Comparison of ENCODE assay signal across 1 cellular context in the genomic region with DNA sequence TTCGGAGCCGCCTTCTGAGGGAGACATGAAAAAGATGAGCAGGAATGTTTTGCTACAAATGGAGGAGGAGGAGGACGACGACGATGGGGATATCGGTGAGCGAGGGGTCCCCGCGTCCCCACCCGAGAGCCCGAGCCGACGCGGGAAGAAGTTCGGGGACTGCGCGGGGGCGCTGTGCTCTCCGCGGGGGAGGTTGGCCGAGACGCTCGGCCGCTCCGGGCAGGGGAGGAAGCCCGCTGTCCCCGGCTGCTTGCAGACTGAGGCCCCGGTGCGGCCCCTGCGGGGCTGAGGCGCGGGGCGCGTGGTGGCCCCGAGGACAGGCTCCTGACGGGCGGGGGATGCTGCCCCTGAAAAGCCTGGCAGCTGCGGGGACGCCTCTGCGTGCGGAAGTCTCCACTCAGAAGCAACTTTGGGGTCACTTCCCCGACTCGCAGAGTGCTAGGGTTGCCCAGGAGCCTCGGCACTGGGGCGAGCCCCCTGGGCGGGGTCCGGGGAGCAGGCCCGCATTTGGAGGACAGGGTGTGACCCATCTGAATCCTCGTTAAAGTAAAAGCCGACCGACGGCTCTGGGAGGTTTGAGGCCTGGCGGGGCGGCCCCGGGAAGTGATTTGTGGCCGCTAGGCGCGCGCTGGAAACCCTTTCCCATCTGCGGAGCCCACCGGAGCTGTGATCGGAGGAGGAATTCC.
TF ChIP-seq lines count a peak whose summit lies in the region.

No MANE protein-coding gene starts in this region.

TF ChIP-seq in HepG2, 621 proteins besides CTCF, POLR2A, EP300 and RAD21 (continued from another document):
- TF ChIP-seq FOXA1 (IDR thresholded peaks at IDR 0.05) (no peak), FOXA1 (CRISPR knock-in tag; IDR thresholded peaks at IDR 0.05) (no peak), SIN3B (IDR thresholded peaks at IDR 0.05; ENCODE audit: low read length) (no peak), DNMT3B (CRISPR knock-in tag; conservative IDR thresholded peaks at IDR 0.05) (no peak), SRY (CRISPR knock-in tag; IDR thresholded peaks at IDR 0.05) (0 out of 2 replicates have a peak, but pooled peaks have one; percentile 51), ZFP37 (CRISPR knock-in tag; IDR thresholded peaks at IDR 0.05; ENCODE audit: borderline replicate concordance) (no peak), RBFOX2 (IDR thresholded peaks at IDR 0.05; ENCODE audit: low read depth, low read length) (peak; percentile 69), NR1H2 (CRISPR knock-in tag; IDR thresholded peaks at IDR 0.05; ENCODE audit: borderline replicate concordance, low read depth) (peak; percentile 55; the same call in 1 of the 2 replicates), ZNF264 (CRISPR knock-in tag; IDR thresholded peaks at IDR 0.05) (peak; percentile 94), ELF3 (CRISPR knock-in tag; IDR thresholded peaks at IDR 0.05) (peak; percentile 23; the same call in 1 of the 2 replicates), ZNF282 (IDR thresholded peaks at IDR 0.05; ENCODE audit: partially characterized antibody) (no peak), ZNF530 (CRISPR knock-in tag; IDR thresholded peaks at IDR 0.05; ENCODE audit: low read depth) (no peak), ZNF431 (CRISPR knock-in tag; IDR thresholded peaks at IDR 0.05; ENCODE audit: borderline replicate concordance, low read depth) (no peak), KDM5A (IDR thresholded peaks at IDR 0.05; ENCODE audit: borderline replicate concordance, low read length) (peak; percentile 62; the same call in 1 of the 2 replicates), ZNF274 (CRISPR knock-in tag; IDR thresholded peaks at IDR 0.05) (peak; percentile 13; the same call in 1 of the 2 replicates), GABPB1 (CRISPR knock-in tag; IDR thresholded peaks at IDR 0.05) (peak; percentile 65; the same call in 1 of the 2 replicates), ZNF737 (CRISPR knock-in tag; IDR thresholded peaks at IDR 0.05; ENCODE audit: borderline replicate concordance) (peak; percentile 51; the same call in 1 of the 2 replicates), ZNF30 (CRISPR knock-in tag; IDR thresholded peaks at IDR 0.05) (no peak)
- TF ChIP-seq, protein P1, sequence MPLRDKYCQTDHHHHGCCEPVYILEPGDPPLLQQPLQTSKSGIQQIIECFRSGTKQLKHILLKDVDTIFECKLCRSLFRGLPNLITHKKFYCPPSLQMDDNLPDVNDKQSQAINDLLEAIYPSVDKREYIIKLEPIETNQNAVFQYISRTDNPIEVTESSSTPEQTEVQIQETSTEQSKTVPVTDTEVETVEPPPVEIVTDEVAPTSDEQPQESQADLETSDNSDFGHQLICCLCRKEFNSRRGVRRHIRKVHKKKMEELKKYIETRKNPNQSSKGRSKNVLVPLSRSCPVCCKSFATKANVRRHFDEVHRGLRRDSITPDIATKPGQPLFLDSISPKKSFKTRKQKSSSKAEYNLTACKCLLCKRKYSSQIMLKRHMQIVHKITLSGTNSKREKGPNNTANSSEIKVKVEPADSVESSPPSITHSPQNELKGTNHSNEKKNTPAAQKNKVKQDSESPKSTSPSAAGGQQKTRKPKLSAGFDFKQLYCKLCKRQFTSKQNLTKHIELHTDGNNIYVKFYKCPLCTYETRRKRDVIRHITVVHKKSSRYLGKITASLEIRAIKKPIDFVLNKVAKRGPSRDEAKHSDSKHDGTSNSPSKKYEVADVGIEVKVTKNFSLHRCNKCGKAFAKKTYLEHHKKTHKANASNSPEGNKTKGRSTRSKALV (CRISPR knock-in tag; IDR thresholded peaks at IDR 0.05), result peak; percentile 86
- TF ChIP-seq, protein P2, sequence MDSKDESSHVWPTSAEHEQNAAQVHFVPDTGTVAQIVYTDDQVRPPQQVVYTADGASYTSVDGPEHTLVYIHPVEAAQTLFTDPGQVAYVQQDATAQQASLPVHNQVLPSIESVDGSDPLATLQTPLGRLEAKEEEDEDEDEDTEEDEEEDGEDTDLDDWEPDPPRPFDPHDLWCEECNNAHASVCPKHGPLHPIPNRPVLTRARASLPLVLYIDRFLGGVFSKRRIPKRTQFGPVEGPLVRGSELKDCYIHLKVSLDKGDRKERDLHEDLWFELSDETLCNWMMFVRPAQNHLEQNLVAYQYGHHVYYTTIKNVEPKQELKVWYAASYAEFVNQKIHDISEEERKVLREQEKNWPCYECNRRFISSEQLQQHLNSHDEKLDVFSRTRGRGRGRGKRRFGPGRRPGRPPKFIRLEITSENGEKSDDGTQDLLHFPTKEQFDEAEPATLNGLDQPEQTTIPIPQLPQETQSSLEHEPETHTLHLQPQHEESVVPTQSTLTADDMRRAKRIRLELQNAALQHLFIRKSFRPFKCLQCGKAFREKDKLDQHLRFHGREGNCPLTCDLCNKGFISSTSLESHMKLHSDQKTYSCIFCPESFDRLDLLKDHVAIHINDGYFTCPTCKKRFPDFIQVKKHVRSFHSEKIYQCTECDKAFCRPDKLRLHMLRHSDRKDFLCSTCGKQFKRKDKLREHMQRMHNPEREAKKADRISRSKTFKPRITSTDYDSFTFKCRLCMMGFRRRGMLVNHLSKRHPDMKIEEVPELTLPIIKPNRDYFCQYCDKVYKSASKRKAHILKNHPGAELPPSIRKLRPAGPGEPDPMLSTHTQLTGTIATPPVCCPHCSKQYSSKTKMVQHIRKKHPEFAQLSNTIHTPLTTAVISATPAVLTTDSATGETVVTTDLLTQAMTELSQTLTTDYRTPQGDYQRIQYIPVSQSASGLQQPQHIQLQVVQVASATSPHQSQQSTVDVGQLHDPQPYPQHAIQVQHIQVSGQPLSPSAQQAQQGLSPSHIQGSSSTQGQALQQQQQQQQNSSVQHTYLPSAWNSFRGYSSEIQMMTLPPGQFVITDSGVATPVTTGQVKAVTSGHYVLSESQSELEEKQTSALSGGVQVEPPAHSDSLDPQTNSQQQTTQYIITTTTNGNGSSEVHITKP (CRISPR knock-in tag; IDR thresholded peaks at IDR 0.05; ENCODE audit: low read depth), result no peak
- TF ChIP-seq, protein P3, sequence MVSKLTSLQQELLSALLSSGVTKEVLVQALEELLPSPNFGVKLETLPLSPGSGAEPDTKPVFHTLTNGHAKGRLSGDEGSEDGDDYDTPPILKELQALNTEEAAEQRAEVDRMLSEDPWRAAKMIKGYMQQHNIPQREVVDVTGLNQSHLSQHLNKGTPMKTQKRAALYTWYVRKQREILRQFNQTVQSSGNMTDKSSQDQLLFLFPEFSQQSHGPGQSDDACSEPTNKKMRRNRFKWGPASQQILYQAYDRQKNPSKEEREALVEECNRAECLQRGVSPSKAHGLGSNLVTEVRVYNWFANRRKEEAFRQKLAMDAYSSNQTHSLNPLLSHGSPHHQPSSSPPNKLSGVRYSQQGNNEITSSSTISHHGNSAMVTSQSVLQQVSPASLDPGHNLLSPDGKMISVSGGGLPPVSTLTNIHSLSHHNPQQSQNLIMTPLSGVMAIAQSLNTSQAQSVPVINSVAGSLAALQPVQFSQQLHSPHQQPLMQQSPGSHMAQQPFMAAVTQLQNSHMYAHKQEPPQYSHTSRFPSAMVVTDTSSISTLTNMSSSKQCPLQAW (CRISPR knock-in tag; IDR thresholded peaks at IDR 0.05), result no peak
